9 cellular contexts compared by ENCODE assay signal in genomic region chr2:202609381-202610145, GRCh38. TPM values are rescaled to one million over a fixed set of nuclear protein-coding genes. Genes with fewer than 3 reads are reported as not detected.
DNase-seq lines count a peak whose midpoint lies in the region; ATAC-seq, FAIRE-seq and TF ChIP-seq lines count a peak whose summit lies in the region.
"Had no signal": no experiment of that assay in that cellular context is flagged by ENCODE, and none has a peak within 500 bp of the region (broad histone marks: within the 10 kb centered on the region; RNA-seq: fewer than 3 reads in every experiment).

No MANE protein-coding gene starts in this region.

- H3K27ac ChIP-seq in small intestine (ENCODE audit: low read depth in 1 of 2, low read length in 1 of 2) (peak overlapping the region in 1 of 2 donors; percentile 37), brain microvascular endothelial cell (no peak overlapping the region)

- in situ Hi-C loops in SK-MEL-5 (cut with HindIII; ENCODE audit: low pct_unique_long_range_greater_than_20kb, low sequenced_read_pairs) = no loop called here
- in situ Hi-C loops in brain microvascular endothelial cell (cut with HindIII; ENCODE audit: low pct_ligation_motif_present, low sequenced_read_pairs) = no loop called here

- DNase-seq in activated CD4-positive, alpha-beta T cell treated with anti-CD3 and anti-CD28 coated beads for 36 hours = peak; percentile 47
- DNase-seq in activated CD4-positive, alpha-beta T cell treated with anti-CD3 and anti-CD28 coated beads, Interleukin-2, amount 10 ng/mL, durations not matched to agents 24 days and 14 days = no peak
- peak; percentile 91 for DNase-seq in SK-MEL-5 (ENCODE audit: low read depth, low spot score)
- DNase-seq in small intestine = peak; percentile 42
- DNase-seq in cortex of kidney (lab: John Stamatoyannopoulos, UW) = no peak
- no peak for DNase-seq in cerebellum (ENCODE audit: low spot score)
- no peak for DNase-seq in brain microvascular endothelial cell
- DNase-seq: heart left ventricle had no signal

- WGBS in small intestine, 3 donors = 60 to 66% (median 62%) methylated on average over 3 of the region's 3 CpGs

- intact Hi-C loops in activated CD4-positive, alpha-beta T cell treated with anti-CD3 and anti-CD28 coated beads for 36 hours (cut with DNase I, micrococcal nuclease) = no loop called here
- intact Hi-C loops in activated CD4-positive, alpha-beta T cell treated with anti-CD3 and anti-CD28 coated beads, Interleukin-2, amount 10 ng/mL, durations not matched to agents 24 days and 14 days (cut with micrococcal nuclease) = no loop called here

- no peaks in the 10 kb centered on the region for H3K27me3 ChIP-seq in small intestine (ENCODE audit: control insufficient read depth in 2 of 2, insufficient read depth in 2 of 2, low read length in 2 of 2)
- no peaks in the 10 kb centered on the region for H3K27me3 ChIP-seq in brain microvascular endothelial cell (replicated peaks)
- H3K27me3 ChIP-seq: heart left ventricle had no signal

- ATAC-seq in activated CD4-positive, alpha-beta T cell treated with anti-CD3 and anti-CD28 coated beads for 36 hours = peak; percentile 94
- peak; percentile 95 for ATAC-seq in HG02938 (IDR thresholded peaks at IDR 0.05; ENCODE audit: unreplicated experiment)

- no peaks in the 10 kb centered on the region for H3K36me3 ChIP-seq in small intestine (ENCODE audit: control insufficient read depth in 2 of 2, insufficient read depth in 2 of 2, low read length in 2 of 2)
- H3K36me3 ChIP-seq in brain microvascular endothelial cell (replicated peaks) = no peaks in the 10 kb centered on the region
- H3K36me3 ChIP-seq: heart left ventricle had no signal

- POLR2A ChIA-PET in activated CD4-positive, alpha-beta T cell treated with anti-CD3 and anti-CD28 coated beads for 36 hours (lab: Charles Lee) = no interaction called here

- H3K4me1 Mint-ChIP-seq in activated CD4-positive, alpha-beta T cell treated with anti-CD3 and anti-CD28 coated beads for 36 hours = peaks cover 22% of the 10 kb centered on the region
- peaks cover 7% of the 10 kb centered on the region for H3K4me1 Mint-ChIP-seq in activated CD4-positive, alpha-beta T cell treated with anti-CD3 and anti-CD28 coated beads, Interleukin-2, amount 10 ng/mL, durations not matched to agents 24 days and 14 days

- no peak for TF ChIP-seq CTCF in brain microvascular endothelial cell (IDR thresholded peaks at IDR 0.05; ENCODE audit: low read depth, low read length, missing control alignments)

- H3K4me1 ChIP-seq in small intestine (ENCODE audit: control insufficient read depth in 2 of 2, insufficient read depth in 1 of 2, low read depth in 1 of 2, low read length in 1 of 2) = peaks cover 0 to 3% of the 10 kb centered on the region in 2 donors

- H3K27me3 Mint-ChIP-seq in activated CD4-positive, alpha-beta T cell treated with anti-CD3 and anti-CD28 coated beads for 36 hours = no peaks in the 10 kb centered on the region
- no peaks in the 10 kb centered on the region for H3K27me3 Mint-ChIP-seq in activated CD4-positive, alpha-beta T cell treated with anti-CD3 and anti-CD28 coated beads, Interleukin-2, amount 10 ng/mL, durations not matched to agents 24 days and 14 days

- no peak overlapping the region for H3K4me3 ChIP-seq in small intestine (ENCODE audit: low read depth in 1 of 2, low read length in 2 of 2)
- no peak overlapping the region for H3K4me3 ChIP-seq in brain microvascular endothelial cell (ENCODE audit: low read depth, low read length)
- H3K4me3 ChIP-seq: heart left ventricle had no signal

- H3K9me3 Mint-ChIP-seq in activated CD4-positive, alpha-beta T cell treated with anti-CD3 and anti-CD28 coated beads for 36 hours (ENCODE audit: low read depth) = no peaks in the 10 kb centered on the region
- peaks cover 5% of the 10 kb centered on the region for H3K9me3 Mint-ChIP-seq in activated CD4-positive, alpha-beta T cell treated with anti-CD3 and anti-CD28 coated beads, Interleukin-2, amount 10 ng/mL, durations not matched to agents 24 days and 14 days

- no peak overlapping the region for H3K4me3 Mint-ChIP-seq in activated CD4-positive, alpha-beta T cell treated with anti-CD3 and anti-CD28 coated beads for 36 hours
- no peak overlapping the region for H3K4me3 Mint-ChIP-seq in activated CD4-positive, alpha-beta T cell treated with anti-CD3 and anti-CD28 coated beads, Interleukin-2, amount 10 ng/mL, durations not matched to agents 24 days and 14 days

- H3K27ac Mint-ChIP-seq in activated CD4-positive, alpha-beta T cell treated with anti-CD3 and anti-CD28 coated beads for 36 hours = peak overlapping the region; percentile 48
- H3K27ac Mint-ChIP-seq in activated CD4-positive, alpha-beta T cell treated with anti-CD3 and anti-CD28 coated beads, Interleukin-2, amount 10 ng/mL, durations not matched to agents 24 days and 14 days = no peak overlapping the region

- H3K9me3 ChIP-seq in small intestine (ENCODE audit: control insufficient read depth, low read depth) = no peaks in the 10 kb centered on the region
- H3K9me3 ChIP-seq: heart left ventricle had no signal

- CTCF ChIA-PET in activated CD4-positive, alpha-beta T cell treated with anti-CD3 and anti-CD28 coated beads for 36 hours (lab: Charles Lee) = no interaction called here

- FAIRE-seq in small intestine (lab: Jason Lieb, UNC) = no peak

- no peaks in the 10 kb centered on the region for H3K36me3 Mint-ChIP-seq in activated CD4-positive, alpha-beta T cell treated with anti-CD3 and anti-CD28 coated beads for 36 hours (ENCODE audit: low read depth)
- no peaks in the 10 kb centered on the region for H3K36me3 Mint-ChIP-seq in activated CD4-positive, alpha-beta T cell treated with anti-CD3 and anti-CD28 coated beads, Interleukin-2, amount 10 ng/mL, durations not matched to agents 24 days and 14 days (ENCODE audit: low read depth)

RNA-seq across cellular contexts. Expression of gene FAM117B, which starts 25.2 kb away (rescaled TPM):
- total RNA-seq in activated CD4-positive, alpha-beta T cell treated with anti-CD3 and anti-CD28 coated beads for 36 hours = 10 to 100 TPM; 15.3 to 16.6 TPM
- 14.5 TPM in 2 replicates for total RNA-seq in activated CD4-positive, alpha-beta T cell treated with anti-CD3 and anti-CD28 coated beads, Interleukin-2, amount 10 ng/mL, durations not matched to agents 24 days and 14 days
- 2.4 and 3.7 TPM in 2 replicates for total RNA-seq in SK-MEL-5 (2014; rRNA removed; shearing (Covaris generic))
- 4.1 and 4.9 TPM in 2 replicates for polyA plus RNA-seq in SK-MEL-5 (2015; cell fraction: cytosol; rRNA removed)
- polyA plus RNA-seq in SK-MEL-5 (2015; cell fraction: nucleus; rRNA removed) = 1.6 and 3.1 TPM in 2 replicates
- 1 to 10 TPM; 1.4 to 4.0 (median 2.2) TPM for polyA plus RNA-seq in small intestine
- total RNA-seq in cerebellum = 29.9 TPM

Comparison
In these comparisons a context has a peak if more than half of its experiments do, and no peak if none do; other contexts are left out.
1. DNase-seq: peak in activated CD4-positive, alpha-beta T cell treated with anti-CD3 and anti-CD28 coated beads for 36 hours (single experiment), SK-MEL-5 (single experiment) and small intestine (single experiment); none in activated CD4-positive, alpha-beta T cell treated with anti-CD3 and anti-CD28 coated beads, Interleukin-2, amount 10 ng/mL, durations not matched to agents 24 days and 14 days (single experiment), cortex of kidney (single experiment), cerebellum (single experiment) and brain microvascular endothelial cell (single experiment).